Comparison of ENCODE assay signal across 8 cellular contexts in the genomic region with DNA sequence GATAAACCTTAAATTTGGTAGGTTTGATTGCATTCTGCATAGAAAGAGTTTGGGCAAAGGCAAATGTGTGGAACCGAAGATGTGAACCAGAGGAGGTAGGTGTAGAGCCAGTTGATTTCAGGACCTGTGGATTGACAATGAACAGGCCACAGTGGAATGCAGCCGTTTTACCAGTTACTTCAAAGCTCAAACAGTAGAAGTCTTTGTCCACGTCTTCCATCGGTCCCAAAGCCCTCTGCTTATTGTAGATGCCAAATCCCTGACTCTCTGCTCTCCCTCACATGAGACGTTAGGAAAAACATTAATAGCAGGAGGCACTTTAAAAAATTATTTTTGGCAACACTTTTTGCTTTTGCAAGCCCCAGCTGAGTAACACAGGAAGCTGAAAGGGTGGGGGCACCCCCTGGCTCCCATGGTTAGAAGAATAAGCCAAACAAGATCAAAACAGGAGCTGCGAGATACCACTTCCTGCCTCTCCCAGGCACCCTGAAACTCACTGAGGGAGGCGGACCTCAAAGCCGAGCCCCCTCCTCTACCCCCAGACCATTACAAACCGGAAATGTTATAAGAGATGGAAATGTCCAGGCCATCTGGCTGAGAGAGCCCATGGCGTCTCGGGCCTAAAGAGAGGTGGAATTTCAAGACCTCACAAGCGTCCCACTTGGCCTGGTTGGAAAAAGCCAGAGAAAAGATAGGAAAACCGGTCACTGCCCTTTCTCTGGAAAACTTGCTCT. TPM values are rescaled to one million over a fixed set of nuclear protein-coding genes. Genes with fewer than 3 reads are reported as not detected.
A peak's percentile ranks its signal among the peaks of the same experiment; 100 is the strongest.
DNase-seq lines count a peak whose midpoint lies in the region; ATAC-seq and TF ChIP-seq lines count a peak whose summit lies in the region.

No MANE protein-coding gene starts in this region.

- H3K4me1 Mint-ChIP-seq in HFFc6 (ENCODE audit: low read depth) = peaks cover 2% of the 10 kb centered on the region; the same call in 1 of the 2 replicates

- H3K27ac ChIP-seq in foreskin keratinocyte = peak overlapping the region; percentile 43

- H3K27me3 Mint-ChIP-seq in HFFc6 (ENCODE audit: insufficient read depth) = peaks cover 4% of the 10 kb centered on the region

- H3K27me3 ChIP-seq in foreskin keratinocyte = no peaks in the 10 kb centered on the region

- H3K4me1 ChIP-seq in foreskin keratinocyte = peaks cover 20% of the 10 kb centered on the region

- H3K27ac Mint-ChIP-seq in HFFc6 = no peak overlapping the region

- no peaks in the 10 kb centered on the region for H3K36me3 Mint-ChIP-seq in HFFc6 (ENCODE audit: low read depth)

- no peaks in the 10 kb centered on the region for H3K9me3 Mint-ChIP-seq in HFFc6

- intact Hi-C loops in sciatic nerve (cut with DNase I) = no loop called here

- TF ChIP-seq CTCF in HFFc6 (IDR thresholded peaks at IDR 0.05) (no peak), foreskin keratinocyte (conservative IDR thresholded peaks at IDR 0.05) (peak; percentile 18)

- DNase-seq in GM04504 (ENCODE audit: low read depth) (peak; percentile 58), HFFc6 (peak; percentile 92), NOMO-1 treated with DMSO at 0.1 percent for 48 hours (lab: John Stamatoyannopoulos, UW; ENCODE audit: unreplicated experiment) (peak; percentile 62), foreskin keratinocyte (peak; percentile 77 to 89), sciatic nerve (ENCODE audit: low spot score) (peak; percentile 78), NCI-H187 (lab: John Stamatoyannopoulos, UW) (no peak), NCI-H146 treated with DMSO at 0.1 percent for 48 hours (lab: John Stamatoyannopoulos, UW; ENCODE audit: unreplicated experiment) (no peak)
- DNase-seq in activated T-cell treated with anti-CD3 and anti-CD28 coated beads, Interleukin-2, amount 50 U/mL, for 48 hours = peak; percentile 81 to 82

- ATAC-seq in foreskin keratinocyte (peak; percentile 16), sciatic nerve (peak; percentile 91)

- H3K4me3 Mint-ChIP-seq in HFFc6 = no peak overlapping the region; the same call in 1 of the 2 replicates

RNA-seq across cellular contexts. Expression of a gene that starts 13.5 kb away (rescaled TPM):
- under 1 TPM in 1 of 6 experiments, not detected in 5; 0.24 TPM for total RNA-seq in HFFc6 (2021; fragmentation: NEBNext Ultra II Directional; extraction: Animal tissue kit (Norgen Biotek cat#: 25700))
- not detected in 2 replicates for total RNA-seq in foreskin keratinocyte
- polyA plus RNA-seq in foreskin keratinocyte = 0.01 TPM in 1 of 2 replicates, not detected in the other
- 8.3 TPM for total RNA-seq in sciatic nerve

RNA-seq across cellular contexts. Expression of a gene that starts 15.0 kb away (rescaled TPM):
- 1 to 10 TPM; 1.8 to 2.7 (median 2.4) TPM for total RNA-seq in HFFc6 (2021; fragmentation: NEBNext Ultra II Directional; extraction: Animal tissue kit (Norgen Biotek cat#: 25700))
- total RNA-seq in foreskin keratinocyte = 11.0 and 12.3 TPM in 2 replicates
- polyA plus RNA-seq in foreskin keratinocyte = 5.7 and 6.1 TPM in 2 replicates
- 1.5 TPM for total RNA-seq in sciatic nerve

RNA-seq across cellular contexts. Expression of a gene that starts 36.6 kb away (rescaled TPM):
- total RNA-seq in HFFc6 (2021; fragmentation: NEBNext Ultra II Directional; extraction: Animal tissue kit (Norgen Biotek cat#: 25700)) = 1 to 10 TPM in 2 of 6 experiments, under 1 TPM in 4; 0.14 to 3.2 (median 0.28) TPM
- total RNA-seq in foreskin keratinocyte (160 and 194 TPM in 2 replicates), sciatic nerve (1.8 TPM)
- polyA plus RNA-seq in foreskin keratinocyte = 70.3 and 93.1 TPM in 2 replicates

RNA-seq across cellular contexts. Expression of a gene that starts 58.4 kb away (rescaled TPM):
- total RNA-seq in HFFc6 (2021; fragmentation: NEBNext Ultra II Directional; extraction: Animal tissue kit (Norgen Biotek cat#: 25700)) = 10 to 100 TPM in 4 of 6 experiments, 1 to 10 TPM in 2; 9.0 to 18.5 (median 16.2) TPM
- 9.0 and 9.2 TPM in 2 replicates for total RNA-seq in foreskin keratinocyte
- polyA plus RNA-seq in foreskin keratinocyte = 3.2 and 3.7 TPM in 2 replicates
- total RNA-seq in sciatic nerve = 7.7 TPM

Comparison
In these comparisons a context has a peak if more than half of its experiments do, and no peak if none do; other contexts are left out.
1. DNase-seq: peak in GM04504 (single experiment), HFFc6 (single experiment), NOMO-1 treated with DMSO at 0.1 percent for 48 hours (single experiment), activated T-cell treated with anti-CD3 and anti-CD28 coated beads, Interleukin-2, amount 50 U/mL, for 48 hours (2 of 2), foreskin keratinocyte (2 of 2) and sciatic nerve (single experiment); none in NCI-H187 (0 of 2) and NCI-H146 treated with DMSO at 0.1 percent for 48 hours (single experiment).
2. RNA of a gene that starts 36.6 kb away (total RNA-seq): 160 to 194 TPM in foreskin keratinocyte; 1.8 TPM in sciatic nerve (single experiment) and 0.14 to 3.2 TPM in HFFc6; every median in the first group is over 10 times any median in the second.